ENCODE assay signal across 17 cellular contexts in the genomic region with DNA sequence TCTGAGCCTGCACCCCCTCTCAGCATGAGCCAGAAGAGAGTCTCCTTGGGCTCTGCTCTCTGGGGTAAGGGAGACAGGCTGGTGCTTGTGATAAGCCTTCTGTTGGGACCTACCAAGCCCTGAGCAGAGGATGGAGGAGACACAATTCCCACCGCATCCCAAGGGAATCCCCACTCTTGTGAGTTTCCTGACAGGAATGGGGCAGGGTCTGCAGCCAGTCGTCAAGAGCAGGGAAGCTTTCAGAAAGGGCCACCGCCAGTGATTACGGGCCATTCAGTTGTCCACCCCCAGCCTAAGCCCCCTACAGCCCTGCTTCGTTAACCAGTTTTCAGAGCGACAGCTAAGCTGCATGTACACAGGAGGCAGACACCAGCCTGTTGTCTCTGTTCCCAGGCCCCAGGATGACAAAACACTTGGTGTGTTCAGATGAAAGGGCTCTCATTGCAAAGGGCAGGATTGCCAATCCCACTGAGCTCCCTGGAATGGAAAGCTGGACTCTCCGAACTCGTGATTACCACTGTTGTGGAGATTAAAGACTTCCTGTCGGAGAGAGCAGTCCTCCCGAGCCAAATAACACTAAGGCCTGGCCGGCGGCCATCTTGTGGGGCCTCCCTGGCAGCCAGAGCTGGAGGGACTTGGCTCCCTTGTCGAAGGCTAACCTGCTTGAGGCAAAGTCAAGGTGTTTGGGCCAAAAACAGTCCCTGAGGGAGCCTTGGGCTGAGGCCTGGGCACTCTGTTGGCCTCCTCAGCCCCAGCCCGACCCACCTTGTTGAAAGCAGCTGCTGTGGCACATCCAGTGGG. TPM values are rescaled to one million over a fixed set of nuclear protein-coding genes. Genes with fewer than 3 reads are reported as not detected.
DNase-seq lines count a peak whose midpoint lies in the region; FAIRE-seq and TF ChIP-seq lines count a peak whose summit lies in the region.
"Had no signal": no experiment of that assay in that cellular context is flagged by ENCODE, and none has a peak within 500 bp of the region (broad histone marks: within the 10 kb centered on the region; RNA-seq: fewer than 3 reads in every experiment).

No MANE protein-coding gene starts in this region.

- H3K9me1 ChIP-seq in endothelial cell of umbilical vein (replicated peaks; ENCODE audit: control insufficient read depth, extremely low read depth, insufficient read depth, low read length), result no peaks in the 10 kb centered on the region

- no TSS peak for BruUV-seq in endothelial cell of umbilical vein (replicated peaks; lab: Mats Ljungman, UMichigan)

- no peaks in the 10 kb centered on the region for H4K20me1 ChIP-seq in MM.1S (ENCODE audit: insufficient read depth, low read length)
- H4K20me1 ChIP-seq in endothelial cell of umbilical vein (replicated peaks; ENCODE audit: control insufficient read depth, extremely low read depth, insufficient read depth, low read length), result no peaks in the 10 kb centered on the region

- H3K36me3 ChIP-seq in MM.1S (replicated peaks; ENCODE audit: insufficient read depth, low read length), result no peaks in the 10 kb centered on the region
- H3K36me3 ChIP-seq in endothelial cell of umbilical vein (ENCODE audit: control insufficient read depth in 2 of 2, extremely low read depth in 1 of 2, insufficient read depth in 2 of 2, low read length in 2 of 2), result no peaks in the 10 kb centered on the region
- no peaks in the 10 kb centered on the region for H3K36me3 ChIP-seq in liver (ENCODE audit: control insufficient read depth in 4 of 4, insufficient read depth in 3 of 4, low read depth in 1 of 4, low read length in 3 of 4)
- no peaks in the 10 kb centered on the region for H3K36me3 ChIP-seq in suprapubic skin
- H3K36me3 ChIP-seq: BE2C, transverse colon had no signal

- TF ChIP-seq EP300 in suprapubic skin (IDR thresholded peaks at IDR 0.05), result no peak

- H3K9ac ChIP-seq in MM.1S (ENCODE audit: low read length), result no peak overlapping the region
- no peak overlapping the region for H3K9ac ChIP-seq in endothelial cell of umbilical vein (replicated peaks; ENCODE audit: extremely low read depth, insufficient read depth, low read length)
- no peak overlapping the region for H3K9ac ChIP-seq in liver (ENCODE audit: low read depth in 1 of 2, low read length in 2 of 2)

- H3K27ac ChIP-seq in MM.1S (ENCODE audit: low read length), result no peak overlapping the region
- no peak overlapping the region for H3K27ac ChIP-seq in endothelial cell of umbilical vein (ENCODE audit: insufficient read depth, low read depth, low read length)
- peak overlapping the region; percentile 60 to 80 for H3K27ac ChIP-seq in liver (ENCODE audit: low read depth in 1 of 2, low read length in 2 of 2)
- peak overlapping the region; percentile 16 for H3K27ac ChIP-seq in suprapubic skin

- H3K79me2 ChIP-seq in MM.1S (ENCODE audit: low read length) (no peaks in the 10 kb centered on the region), endothelial cell of umbilical vein (ENCODE audit: control insufficient read depth, insufficient read depth, low read length) (no peaks in the 10 kb centered on the region)

- no peaks in the 10 kb centered on the region for H3K9me3 ChIP-seq in MM.1S (replicated peaks; ENCODE audit: insufficient read depth, low read length)
- no peaks in the 10 kb centered on the region for H3K9me3 ChIP-seq in endothelial cell of umbilical vein (replicated peaks; ENCODE audit: control insufficient read depth, insufficient read depth, low read length)
- no peaks in the 10 kb centered on the region for H3K9me3 ChIP-seq in liver (ENCODE audit: control insufficient read depth in 4 of 4, low read length in 3 of 4)
- H3K9me3 ChIP-seq in suprapubic skin, result no peaks in the 10 kb centered on the region
- H3K9me3 ChIP-seq: BE2C, transverse colon had no signal

- CTCF ChIA-PET in endothelial cell of umbilical vein (lab: Charles Lee), result interaction anchor here (0.8 to 1.2 kb wide), 2 partner anchors 12 to 14 kb away, joined by 3 read pairs; no protein-coding TSS in a partner anchor

- H3K4me3 ChIP-seq in MM.1S (ENCODE audit: low read length) (no peak overlapping the region), endothelial cell of umbilical vein (replicated peaks in 1 of 3; ENCODE audit: insufficient read depth in 1 of 3, low read depth in 1 of 3, low read length in 3 of 3) (no peak overlapping the region), liver (ENCODE audit: low read depth in 1 of 3, low read length in 3 of 3) (no peak overlapping the region), suprapubic skin (no peak overlapping the region)
- H3K4me3 ChIP-seq: transverse colon had no signal

- dilution Hi-C loops in endothelial cell of umbilical vein (cut with MboI; ENCODE audit: extremely low pct_ligation_motif_present, low sequenced_read_pairs), result no loop called here

- POLR2A ChIA-PET in endothelial cell of umbilical vein (lab: Charles Lee), result no interaction called here

- 0 out of 2 replicates have a peak overlapping the region, but pooled peaks have one; percentile 7 for H2AFZ ChIP-seq in MM.1S (ENCODE audit: low read length)
- H2AFZ ChIP-seq in endothelial cell of umbilical vein (ENCODE audit: low read depth, low read length), result peak overlapping the region; percentile 34

- H3K4me2 ChIP-seq in MM.1S (ENCODE audit: low read depth, low read length), result no peak overlapping the region
- no peak overlapping the region for H3K4me2 ChIP-seq in endothelial cell of umbilical vein (ENCODE audit: insufficient read depth, low read length)

- DNase-seq in MM.1S (no peak), endothelial cell of umbilical vein (ENCODE audit: low read depth, low spot score) (no peak), suprapubic skin (ENCODE audit: low spot score in 2 of 2) (no peak), AG20443 (ENCODE audit: low spot score) (no peak), NCI-H2227 (lab: John Stamatoyannopoulos, UW; ENCODE audit: unreplicated experiment) (no peak), A172 (ENCODE audit: low spot score) (no peak)
- DNase-seq in stimulated activated CD4-positive, alpha-beta T cell treated with anti-CD3 and anti-CD28 coated beads, Interleukin-4, amount 100 ng/mL, for 4 hours, result no peak
- DNase-seq: activated B cell treated with CpG ODN at 0.5 μM for 24 hours; BE2C; DMS153; NCI-H226; stimulated activated CD4-positive, alpha-beta T cell treated with anti-CD3 and anti-CD28 coated beads, Interleukin-15, amount 100 ng/mL, for 24 hours; SW 1271; transverse colon had no signal

- WGBS in liver, result 78% methylated on average over 14 of the region's 14 CpGs
- WGBS in suprapubic skin, result 82% methylated on average over 9 of the region's 14 CpGs

- H3K27me3 ChIP-seq in MM.1S (replicated peaks; ENCODE audit: insufficient read depth, low read length), result no peaks in the 10 kb centered on the region
- no peaks in the 10 kb centered on the region for H3K27me3 ChIP-seq in endothelial cell of umbilical vein (ENCODE audit: control insufficient read depth in 2 of 2, insufficient read depth in 2 of 2, low read length in 2 of 2)
- no peaks in the 10 kb centered on the region for H3K27me3 ChIP-seq in liver (ENCODE audit: control insufficient read depth in 4 of 4, insufficient read depth in 4 of 4, low read length in 3 of 4)
- H3K27me3 ChIP-seq in suprapubic skin, result no peaks in the 10 kb centered on the region
- H3K27me3 ChIP-seq: BE2C, transverse colon had no signal

- intact Hi-C loops in endothelial cell of umbilical vein (cut with micrococcal nuclease), result no loop called here

- TF ChIP-seq POLR2A in endothelial cell of umbilical vein (IDR thresholded peaks at IDR 0.05; ENCODE audit: low read depth, low read length) (no peak), suprapubic skin (IDR thresholded peaks at IDR 0.05) (no peak)

- no peak for FAIRE-seq in endothelial cell of umbilical vein (lab: Jason Lieb, UNC)
- FAIRE-seq: colon, HTR-8/SVneo had no signal

- no peaks in the 10 kb centered on the region for H3K9me2 ChIP-seq in MM.1S (replicated peaks; ENCODE audit: insufficient read depth, low read length)

- peaks cover 6% of the 10 kb centered on the region for H3K4me1 ChIP-seq in MM.1S (ENCODE audit: low read length)
- H3K4me1 ChIP-seq in endothelial cell of umbilical vein (ENCODE audit: control insufficient read depth, extremely low read depth, insufficient read depth, low read length), result no peaks in the 10 kb centered on the region
- H3K4me1 ChIP-seq in liver (ENCODE audit: control insufficient read depth in 4 of 4, insufficient read depth in 4 of 4, low read length in 3 of 4), result peaks cover 0 to 20% (median 9%) of the 10 kb centered on the region in 4 donors
- H3K4me1 ChIP-seq in suprapubic skin, result peaks cover 12% of the 10 kb centered on the region

- no peak for TF ChIP-seq RAD21 in liver (IDR thresholded peaks at IDR 0.05)

- TF ChIP-seq CTCF in MM.1S (IDR thresholded peaks at IDR 0.05; ENCODE audit: low read length) (no peak), endothelial cell of umbilical vein (IDR thresholded peaks at IDR 0.05; ENCODE audit: extremely low read depth in 1 of 2, insufficient read depth in 1 of 2, low read depth in 1 of 2, low read length in 2 of 2) (no peak), liver (IDR thresholded peaks at IDR 0.05; ENCODE audit: low read depth, low read length, missing input control) (no peak), suprapubic skin (IDR thresholded peaks at IDR 0.05) (no peak)

- H3F3A ChIP-seq in MM.1S (ENCODE audit: insufficient read depth, low read length), result no peaks in the 10 kb centered on the region

RNA-seq across cellular contexts. Expression of a gene that starts 37.5 kb away (rescaled TPM):
- total RNA-seq in endothelial cell of umbilical vein, result 21.5 and 22.1 TPM in 2 replicates
- polyA plus RNA-seq in endothelial cell of umbilical vein, result 4.2 and 5.5 TPM in 2 replicates
- 4.5 and 4.8 TPM in 2 replicates for polyA plus RNA-seq in endothelial cell of umbilical vein (2011; cell fraction: cytosol; rRNA removed)
- polyA plus RNA-seq in endothelial cell of umbilical vein (2011; cell fraction: nucleus; rRNA removed), result 4.4 and 7.3 TPM in 2 replicates
- polyA plus RNA-seq in endothelial cell of umbilical vein (2012), result 13.9 and 17.7 TPM in 2 replicates
- polyA minus RNA-seq in endothelial cell of umbilical vein, result 11.8 and 14.7 TPM in 2 replicates
- 43.8 TPM for polyA minus RNA-seq in endothelial cell of umbilical vein (2011; cell fraction: cytosol; rRNA and poly(A)+ RNA removed)
- 13.7 and 18.0 TPM in 2 replicates for polyA minus RNA-seq in endothelial cell of umbilical vein (2011; cell fraction: nucleus; rRNA and poly(A)+ RNA removed)
- total RNA-seq in liver, result 10 to 100 TPM; 59.0 to 83.3 TPM
- polyA plus RNA-seq in liver, result 10 to 100 TPM; 14.9 to 19.9 TPM
- total RNA-seq in suprapubic skin, result 10 to 100 TPM in 3 of 4 donors, 1 to 10 TPM in 1; 8.9 to 42.5 (median 29.8) TPM
- 16.4 and 19.0 TPM in 2 replicates for total RNA-seq in A172 (2014; rRNA removed; shearing (Covaris generic))

RNA-seq across cellular contexts. Expression of a gene that starts 59.0 kb away (rescaled TPM):
- total RNA-seq in endothelial cell of umbilical vein (19.0 and 20.3 TPM in 2 replicates), liver (10 to 100 TPM in 1 of 2 donors, not detected in 1; 25.7 TPM), suprapubic skin (10 to 100 TPM in 1 of 4 donors, 1 to 10 TPM in 2, not detected in 1; 3.2 to 11.8 (median 3.6) TPM)
- polyA plus RNA-seq in endothelial cell of umbilical vein (4.1 and 6.6 TPM in 2 replicates), liver (1 to 10 TPM in 1 of 2 donors, under 1 TPM in 1; 0.29 to 1.3 TPM)
- 12.9 and 13.5 TPM in 2 replicates for polyA plus RNA-seq in endothelial cell of umbilical vein (2011; cell fraction: cytosol; rRNA removed)
- 7.9 and 10.6 TPM in 2 replicates for polyA plus RNA-seq in endothelial cell of umbilical vein (2011; cell fraction: nucleus; rRNA removed)
- polyA plus RNA-seq in endothelial cell of umbilical vein (2012), result 7.9 and 18.5 TPM in 2 replicates
- polyA minus RNA-seq in endothelial cell of umbilical vein, result 10.0 and 10.3 TPM in 2 replicates
- polyA minus RNA-seq in endothelial cell of umbilical vein (2011; cell fraction: cytosol; rRNA and poly(A)+ RNA removed), result 38.7 TPM
- 5.2 and 5.6 TPM in 2 replicates for polyA minus RNA-seq in endothelial cell of umbilical vein (2011; cell fraction: nucleus; rRNA and poly(A)+ RNA removed)
- total RNA-seq in A172 (2014; rRNA removed; shearing (Covaris generic)), result 83.8 and 88.5 TPM in 2 replicates

Comparison
In these comparisons a context has a peak if more than half of its experiments do, and no peak if none do; other contexts are left out.
1. H3K27ac ChIP-seq: peak in liver (2 of 2) and suprapubic skin (single experiment); none in MM.1S (single experiment) and endothelial cell of umbilical vein (single experiment).